In genomic region chr14:72590577-72590976, GRCh38 we compare ENCODE assay signal across 21 cellular contexts.
DNase-seq lines count a peak whose midpoint lies in the region; ATAC-seq and TF ChIP-seq lines count a peak whose summit lies in the region.
"Had no signal": no experiment of that assay in that cellular context is flagged by ENCODE, and none has a peak within 500 bp of the region (broad histone marks: within the 10 kb centered on the region; RNA-seq: fewer than 3 reads in every experiment).

No MANE protein-coding gene starts in this region.

- no peak for TF ChIP-seq CTCF in CD4-positive, alpha-beta T cell (IDR thresholded peaks at IDR 0.05)
- TF ChIP-seq CTCF in GM12865 (IDR thresholded peaks at IDR 0.05; ENCODE audit: insufficient read depth, low read depth, low read length, missing control alignments): no peak
- TF ChIP-seq CTCF in activated B cell treated with CpG ODN at 0.5 μM for 24 hours (IDR thresholded peaks at IDR 0.05): no peak
- no peak for TF ChIP-seq CTCF in ovary (IDR thresholded peaks at IDR 0.05)

- H3K27ac Mint-ChIP-seq in CD4-positive, alpha-beta T cell: no peak overlapping the region
- H3K27ac Mint-ChIP-seq in activated B cell treated with CpG ODN at 0.5 μM for 24 hours (peak overlapping the region; percentile 56), naive B cell (peak overlapping the region; percentile 1 to 90 (median 40))
- H3K27ac Mint-ChIP-seq: WTC11 had no signal

- H3K4me3 ChIP-seq in GM12865 (ENCODE audit: low read depth, low read length) (no peak overlapping the region), ovary (no peak overlapping the region)
- H3K4me3 ChIP-seq: breast epithelium, dorsolateral prefrontal cortex, gastroesophageal sphincter, tibial artery had no signal

- no peak for DNase-seq in CD4-positive, alpha-beta T cell
- DNase-seq in GM12865 (ENCODE audit: low read depth) (peak; percentile 42), activated B cell treated with CpG ODN at 0.5 μM for 24 hours (no peak), naive B cell (peak; percentile 30), NOMO-1 treated with DMSO at 0.1 percent for 48 hours (lab: John Stamatoyannopoulos, UW; ENCODE audit: unreplicated experiment) (no peak), NCI-H2171 (lab: John Stamatoyannopoulos, UW) (no peak), ovary (no peak)
- DNase-seq: activated CD8-positive, alpha-beta memory T cell treated with anti-CD3 and anti-CD28 coated beads, Interleukin-2, amount 50 U/mL, for 48 hours; DMS 273 treated with DMSO at 0.1 percent for 48 hours; dorsolateral prefrontal cortex; left cardiac atrium; NCI-H1694 treated with DMSO at 0.1 percent for 48 hours; NCI-H345; spleen; SW 1271; tibial artery had no signal

- no peaks in the 10 kb centered on the region for H3K27me3 Mint-ChIP-seq in CD4-positive, alpha-beta T cell
- H3K27me3 Mint-ChIP-seq in activated B cell treated with CpG ODN at 0.5 μM for 24 hours: no peaks in the 10 kb centered on the region
- H3K27me3 Mint-ChIP-seq in naive B cell: no peaks in the 10 kb centered on the region

- WGBS in ovary, 3 donors: 79 to 87% (median 83%) methylated on average over 7 of the region's 7 CpGs

- POLR2A ChIA-PET in CD4-positive, alpha-beta T cell (lab: Charles Lee): no interaction called here
- POLR2A ChIA-PET in activated B cell treated with CpG ODN at 0.5 μM for 24 hours (lab: Charles Lee): no interaction called here

- ATAC-seq in CD4-positive, alpha-beta T cell (ENCODE audit: poor library complexity): peak; percentile 29
- ATAC-seq in activated B cell treated with CpG ODN at 0.5 μM for 24 hours (ENCODE audit: low read depth) (peak; percentile 47), naive B cell (ENCODE audit: low read depth in 2 of 2) (peak; percentile 72 to 73), GM21367 (IDR thresholded peaks at IDR 0.05; ENCODE audit: unreplicated experiment) (no peak)
- ATAC-seq: gastroesophageal sphincter, left cardiac atrium, WTC11 had no signal

- CTCF ChIA-PET in CD4-positive, alpha-beta T cell (lab: Charles Lee): no interaction called here
- CTCF ChIA-PET in activated B cell treated with CpG ODN at 0.5 μM for 24 hours (lab: Charles Lee): interaction anchor here (0.6 kb wide), 1 partner anchor 94 kb away, joined by 3 read pairs; no protein-coding TSS in a partner anchor

- H3K36me3 Mint-ChIP-seq in CD4-positive, alpha-beta T cell (ENCODE audit: low read depth): no peaks in the 10 kb centered on the region
- no peaks in the 10 kb centered on the region for H3K36me3 Mint-ChIP-seq in activated B cell treated with CpG ODN at 0.5 μM for 24 hours (ENCODE audit: low read depth)
- peaks cover 5 to 9% of the 10 kb centered on the region in 2 donors for H3K36me3 Mint-ChIP-seq in naive B cell
- H3K36me3 Mint-ChIP-seq: WTC11 had no signal

- H3K4me1 Mint-ChIP-seq in CD4-positive, alpha-beta T cell (ENCODE audit: low read depth): peaks cover 46% of the 10 kb centered on the region
- H3K4me1 Mint-ChIP-seq in activated B cell treated with CpG ODN at 0.5 μM for 24 hours (peaks cover 49% of the 10 kb centered on the region), naive B cell (peaks cover 32 to 64% (median 49%) of the 10 kb centered on the region in 3 donors)
- H3K4me1 Mint-ChIP-seq: neural crest cell had no signal

- H3K27ac ChIP-seq in CD4-positive, alpha-beta T cell (ENCODE audit: low read depth, low read length): no peak overlapping the region
- H3K27ac ChIP-seq in ovary: no peak overlapping the region
- H3K27ac ChIP-seq: breast epithelium, dorsolateral prefrontal cortex, gastroesophageal sphincter, spleen, tibial artery had no signal

- no peaks in the 10 kb centered on the region for H3K36me3 ChIP-seq in ovary
- H3K36me3 ChIP-seq: breast epithelium, gastroesophageal sphincter, spleen, tibial artery had no signal

- TF ChIP-seq EP300 in ovary (IDR thresholded peaks at IDR 0.05): no peak

- no peaks in the 10 kb centered on the region for H3K9me3 ChIP-seq in CD4-positive, alpha-beta T cell (ENCODE audit: control insufficient read depth, low read length)
- no peaks in the 10 kb centered on the region for H3K9me3 ChIP-seq in ovary
- H3K9me3 ChIP-seq: breast epithelium, gastroesophageal sphincter, tibial artery had no signal

- H3K27me3 ChIP-seq in CD4-positive, alpha-beta T cell (ENCODE audit: control insufficient read depth, insufficient read depth, low read length): peaks cover 5% of the 10 kb centered on the region
- no peaks in the 10 kb centered on the region for H3K27me3 ChIP-seq in ovary
- H3K27me3 ChIP-seq: breast epithelium, dorsolateral prefrontal cortex, gastroesophageal sphincter, tibial artery had no signal

- no peaks in the 10 kb centered on the region for H3K9me3 Mint-ChIP-seq in CD4-positive, alpha-beta T cell
- peaks cover 3% of the 10 kb centered on the region for H3K9me3 Mint-ChIP-seq in activated B cell treated with CpG ODN at 0.5 μM for 24 hours
- peaks cover 0 to 5% (median 1%) of the 10 kb centered on the region in 7 donors for H3K9me3 Mint-ChIP-seq in naive B cell
- H3K9me3 Mint-ChIP-seq: neural crest cell had no signal

- H3K4me3 Mint-ChIP-seq in CD4-positive, alpha-beta T cell: peak overlapping the region; percentile 11
- peak overlapping the region; percentile 81 for H3K4me3 Mint-ChIP-seq in activated B cell treated with CpG ODN at 0.5 μM for 24 hours
- peak overlapping the region; percentile 59 to 87 (median 83) for H3K4me3 Mint-ChIP-seq in naive B cell
- H3K4me3 Mint-ChIP-seq: neural crest cell, WTC11 had no signal

- intact Hi-C loops in CD4-positive, alpha-beta T cell (cut with DNase I, micrococcal nuclease): no loop called here
- intact Hi-C loops in activated B cell treated with CpG ODN at 0.5 μM for 24 hours (cut with micrococcal nuclease): loop anchor here (5.0 kb wide), 1 partner anchor 302 kb away; the partner anchor contains the start of gene DPF3
- intact Hi-C loops in ovary (cut with DNase I): no loop called here

- H3K4me1 ChIP-seq in ovary (ENCODE audit: insufficient read depth): no peaks in the 10 kb centered on the region
- H3K4me1 ChIP-seq: breast epithelium, gastroesophageal sphincter, tibial artery had no signal

- no peak for TF ChIP-seq POLR2A in ovary (IDR thresholded peaks at IDR 0.05)

Comparison
In these comparisons a context has a peak if more than half of its experiments do, and no peak if none do; other contexts are left out.
1. DNase-seq: peak in GM12865 (single experiment) and naive B cell (single experiment); none in CD4-positive, alpha-beta T cell (0 of 10), activated B cell treated with CpG ODN at 0.5 μM for 24 hours (single experiment), NOMO-1 treated with DMSO at 0.1 percent for 48 hours (single experiment), NCI-H2171 (single experiment) and ovary (0 of 5).
2. H3K4me3 Mint-ChIP-seq: peak in every context shown above with its lines; median percentile 83 in naive B cell; 81 in activated B cell treated with CpG ODN at 0.5 μM for 24 hours; 11 in CD4-positive, alpha-beta T cell.